Comparison of ENCODE assay signal across 8 cellular contexts in the genomic region with DNA sequence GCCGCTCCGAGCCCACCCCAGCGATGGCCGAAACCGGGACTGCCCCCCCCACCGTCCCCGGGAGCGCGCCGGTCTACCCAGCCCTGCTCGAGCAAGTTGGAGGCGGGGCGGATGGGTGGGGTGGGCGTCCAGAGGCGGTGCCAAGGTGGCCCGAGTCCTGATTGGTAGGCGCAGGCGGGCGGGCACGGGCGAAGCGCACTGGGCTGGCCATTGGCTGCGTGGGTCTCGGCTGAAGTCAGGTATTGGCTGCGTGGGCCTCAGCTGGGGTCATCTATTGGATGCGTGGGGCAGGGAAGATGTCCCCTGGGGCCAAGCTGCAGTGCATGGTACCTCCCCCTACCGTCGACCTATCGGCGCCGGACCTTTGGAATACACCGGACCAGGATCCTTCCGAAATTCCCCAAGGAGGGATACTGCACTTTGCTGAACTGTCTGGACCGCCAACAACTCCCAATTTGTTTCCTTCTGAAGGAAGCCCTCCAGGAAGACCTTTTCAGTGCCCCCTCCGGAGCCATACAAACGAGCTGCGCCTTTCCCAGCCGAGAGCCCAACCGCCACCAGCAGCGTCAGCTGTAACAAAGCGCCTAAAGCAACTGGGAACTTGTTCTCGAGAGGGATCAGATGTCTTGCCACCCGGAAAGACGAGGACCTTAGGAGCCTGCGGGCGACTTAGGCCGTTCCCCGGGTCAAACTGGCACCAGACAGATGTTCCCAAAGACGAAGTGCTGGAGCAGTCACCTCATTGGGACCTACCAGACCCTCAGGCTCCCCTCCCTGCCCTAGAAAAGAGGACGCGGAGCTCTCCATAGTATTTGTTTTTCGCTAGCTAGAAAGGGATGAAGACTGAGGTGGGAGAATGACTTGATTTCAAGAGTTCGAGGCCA. TPM values are rescaled to one million over a fixed set of nuclear protein-coding genes. Genes with fewer than 3 reads are reported as not detected.
A peak's percentile ranks its signal among the peaks of the same experiment; 100 is the strongest.
DNase-seq lines count a peak whose midpoint lies in the region; ATAC-seq, FAIRE-seq and TF ChIP-seq lines count a peak whose summit lies in the region.

A gene with protein sequence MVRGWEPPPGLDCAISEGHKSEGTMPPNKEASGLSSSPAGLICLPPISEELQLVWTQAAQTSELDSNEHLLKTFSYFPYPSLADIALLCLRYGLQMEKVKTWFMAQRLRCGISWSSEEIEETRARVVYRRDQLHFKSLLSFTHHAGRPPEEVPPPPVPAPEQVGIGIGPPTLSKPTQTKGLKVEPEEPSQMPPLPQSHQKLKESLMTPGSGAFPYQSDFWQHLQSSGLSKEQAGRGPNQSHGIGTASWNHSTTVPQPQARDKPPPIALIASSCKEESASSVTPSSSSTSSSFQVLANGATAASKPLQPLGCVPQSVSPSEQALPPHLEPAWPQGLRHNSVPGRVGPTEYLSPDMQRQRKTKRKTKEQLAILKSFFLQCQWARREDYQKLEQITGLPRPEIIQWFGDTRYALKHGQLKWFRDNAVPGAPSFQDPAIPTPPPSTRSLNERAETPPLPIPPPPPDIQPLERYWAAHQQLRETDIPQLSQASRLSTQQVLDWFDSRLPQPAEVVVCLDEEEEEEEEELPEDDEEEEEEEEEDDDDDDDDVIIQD (minus strand): TSS at position 113 of the 884 bp plus-strand sequence. CDS start 180 bp downstream, outside the sequence.

- H3K27ac ChIP-seq in kidney (ENCODE audit: low read depth in 2 of 2, low read length in 2 of 2), result peak within 1 kb of the TSS; percentile 92 to 97

- peak; percentile 97 for ATAC-seq in GM19025 (IDR thresholded peaks at IDR 0.05; ENCODE audit: low read depth, unreplicated experiment)
- ATAC-seq in HG03342 (IDR thresholded peaks at IDR 0.05; ENCODE audit: unreplicated experiment), result peak; percentile 97

- FAIRE-seq in kidney (lab: Jason Lieb, UNC), result peak; percentile 84

- DNase-seq in AG09319 (ENCODE audit: extremely low read depth, low read depth) (peak; percentile 97), NCI-H446 (lab: John Stamatoyannopoulos, UW) (peak; percentile 98 to 99), cerebellar cortex (ENCODE audit: low spot score) (peak; percentile 99), kidney (peak; percentile 100)
- peak; percentile 95 for DNase-seq in activated CD4-positive, CD25-positive, alpha-beta regulatory T cell treated with anti-CD3 and anti-CD28 coated beads, Interleukin-2, amount 50 U/mL, for 16 hours (ENCODE audit: low read depth, low spot score)
- peak; percentile 99 for DNase-seq in stimulated activated CD4-positive, alpha-beta T cell treated with anti-CD3 and anti-CD28 coated beads, Interleukin-15, amount 100 ng/mL, for 24 hours

- peak within 1 kb of the TSS; percentile 91 to 98 for H3K4me3 ChIP-seq in kidney (ENCODE audit: low read length in 2 of 2)

- peak; percentile 6 for TF ChIP-seq CTCF in AG09319 (IDR thresholded peaks at IDR 0.05; ENCODE audit: low read depth, low read length)
- TF ChIP-seq CTCF in kidney (IDR thresholded peaks at IDR 0.05; ENCODE audit: borderline replicate concordance, extremely low read depth, insufficient read depth), result no peak

- intact Hi-C loops in kidney (cut with DNase I), result no loop called here

- peak within 1 kb of the TSS; percentile 86 to 99 for H3K9ac ChIP-seq in kidney (ENCODE audit: low read length in 2 of 2)

- H3K36me3 ChIP-seq in kidney (ENCODE audit: control insufficient read depth in 1 of 2, insufficient read depth in 2 of 2, low read length in 2 of 2), result peaks cover 0 to 2% of the 10 kb centered on the region in 2 donors

- H3K4me1 ChIP-seq in kidney (ENCODE audit: control insufficient read depth in 1 of 2, insufficient read depth in 1 of 2, low read depth in 1 of 2, low read length in 2 of 2), result peaks cover 5 to 16% of the 10 kb centered on the region in 2 donors

- H3K9me3 ChIP-seq in kidney (ENCODE audit: control insufficient read depth in 1 of 2, low read length in 2 of 2), result no peaks in the 10 kb centered on the region

RNA-seq across cellular contexts. Expression of the gene that starts here (rescaled TPM):
- 14.8 TPM for total RNA-seq in kidney
- 18.5 TPM for polyA plus RNA-seq in kidney (ENCODE audit: insufficient read depth, low read depth, low replicate concordance)

Comparison
In these comparisons a context has a peak if more than half of its experiments do, and no peak if none do; other contexts are left out.
1. Peak in every context shown above with its lines: DNase-seq, ATAC-seq, H3K4me3 ChIP-seq and H3K27ac ChIP-seq.